Comparison of ENCODE assay signal across 7 cellular contexts in the genomic region with DNA sequence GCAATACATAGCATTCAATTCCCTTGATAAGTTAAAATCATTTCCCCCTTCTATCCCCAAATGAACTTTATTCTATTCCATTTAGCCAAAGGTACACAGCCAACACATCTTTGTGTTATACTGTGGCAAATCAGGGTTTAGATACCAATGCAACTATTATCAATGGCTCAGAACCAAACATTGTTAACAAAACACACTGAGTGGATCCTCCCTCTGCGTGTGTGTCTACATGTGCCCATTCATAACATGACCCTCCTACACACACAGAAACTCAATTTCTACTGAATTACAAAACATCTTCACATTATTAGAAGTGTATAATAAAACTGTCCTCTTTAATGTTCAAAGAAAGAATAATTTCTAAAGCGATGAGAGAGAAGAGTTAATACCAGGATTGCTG. TPM values are rescaled to one million over a fixed set of nuclear protein-coding genes. Genes with fewer than 3 reads are reported as not detected.
DNase-seq lines count a peak whose midpoint lies in the region; ATAC-seq and TF ChIP-seq lines count a peak whose summit lies in the region.

No MANE protein-coding gene starts in this region.

- H3K27ac ChIP-seq in SK-N-SH (ENCODE audit: low read depth in 2 of 2, low read length in 1 of 2) (peak overlapping the region; percentile 54 to 75), skeletal muscle tissue (ENCODE audit: low read depth, low read length) (peak overlapping the region; percentile 87)

- CTCF ChIA-PET in SK-N-SH (lab: Yijun Ruan, JAX): no interaction called here

- H3K27me3 ChIP-seq in H7 (ENCODE audit: control insufficient read depth, insufficient read depth, low read length): peaks cover 7% of the 10 kb centered on the region
- H3K27me3 ChIP-seq in SK-N-SH (ENCODE audit: insufficient read depth): no peaks in the 10 kb centered on the region
- no peaks in the 10 kb centered on the region for H3K27me3 ChIP-seq in skeletal muscle tissue (ENCODE audit: control insufficient read depth in 3 of 3, insufficient read depth in 3 of 3, low read length in 3 of 3)

- no peak for TF ChIP-seq EP300 in SK-N-SH (IDR thresholded peaks at IDR 0.05; ENCODE audit: borderline replicate concordance in 1 of 2, low read depth in 1 of 2, low read length in 1 of 2)

- peaks cover 0 to 4% of the 10 kb centered on the region in 2 experiments; a peak in 2 of 4 replicates for H3K4me1 ChIP-seq in SK-N-SH (ENCODE audit: control insufficient read depth in 1 of 2, insufficient read depth in 2 of 2, low read depth in 1 of 2, low read length in 1 of 2)
- peaks cover 12 to 27% (median 16%) of the 10 kb centered on the region in 3 donors for H3K4me1 ChIP-seq in skeletal muscle tissue (ENCODE audit: control insufficient read depth in 3 of 3, insufficient read depth in 3 of 3, low read length in 3 of 3)

- no peaks in the 10 kb centered on the region for H3K9me2 ChIP-seq in SK-N-SH

- no peaks in the 10 kb centered on the region for H3K36me3 ChIP-seq in H7 (replicated peaks; ENCODE audit: control insufficient read depth, insufficient read depth, low read length)
- no peaks in the 10 kb centered on the region for H3K36me3 ChIP-seq in SK-N-SH (replicated peaks in 1 of 2; ENCODE audit: control insufficient read depth in 1 of 2, insufficient read depth in 2 of 2, low read length in 1 of 2)
- no peaks in the 10 kb centered on the region for H3K36me3 ChIP-seq in skeletal muscle tissue (ENCODE audit: control insufficient read depth in 3 of 3, insufficient read depth in 3 of 3, low read length in 3 of 3)

- TF ChIP-seq RAD21 in SK-N-SH (IDR thresholded peaks at IDR 0.05; ENCODE audit: low read length): no peak

- peaks cover 58% of the 10 kb centered on the region for H3K79me2 ChIP-seq in SK-N-SH (ENCODE audit: insufficient read depth)

- 12% methylated on average over 2 of the region's 2 CpGs for WGBS in SK-N-SH (ENCODE audit: low lambda C conversion rate)

- TF ChIP-seq CTCF in SK-N-SH (IDR thresholded peaks at IDR 0.05): no peak
- no peak for TF ChIP-seq CTCF in fibroblast of villous mesenchyme (IDR thresholded peaks at IDR 0.05; ENCODE audit: insufficient read depth, low read depth, low read length)

- peak overlapping the region; percentile 81 for H3K4me2 ChIP-seq in SK-N-SH

- H3K9me3 ChIP-seq in SK-N-SH (no peaks in the 10 kb centered on the region), skeletal muscle tissue (ENCODE audit: control insufficient read depth in 3 of 3, low read length in 3 of 3) (no peaks in the 10 kb centered on the region)

- DNase-seq in H7 (no peak), SK-N-SH (peak; percentile 17), fibroblast of villous mesenchyme (ENCODE audit: low read depth) (peak; percentile 13), hippocampal formation (lab: John Stamatoyannopoulos, UW) (no peak), mesenteric fat pad (ENCODE audit: low spot score) (no peak)

- H3K4me3 ChIP-seq in H7 (ENCODE audit: insufficient read depth, low read depth, low read length) (peak overlapping the region; percentile 86), SK-N-SH (ENCODE audit: low read depth in 2 of 2, low read length in 1 of 2) (peak overlapping the region; percentile 77 to 85), fibroblast of villous mesenchyme (ENCODE audit: low read depth, low read length) (peak overlapping the region; percentile 83), skeletal muscle tissue (ENCODE audit: low read length in 3 of 3) (peak overlapping the region; percentile 93 to 98 (median 95))

- no peaks in the 10 kb centered on the region for H4K20me1 ChIP-seq in SK-N-SH (ENCODE audit: insufficient read depth)

- POLR2A ChIA-PET in SK-N-SH (lab: Yijun Ruan, JAX): no interaction called here

- H3K9ac ChIP-seq in SK-N-SH (peak overlapping the region; percentile 73), skeletal muscle tissue (ENCODE audit: low read depth in 1 of 3, low read length in 3 of 3) (peak overlapping the region; percentile 79 to 90 (median 86))

- H2AFZ ChIP-seq in SK-N-SH (ENCODE audit: low read depth): peak overlapping the region; percentile 45; the same call in 1 of the 2 replicates

- ATAC-seq in GM21526 (IDR thresholded peaks at IDR 0.05; ENCODE audit: low FRiP score, unreplicated experiment): no peak

- H3F3A ChIP-seq in SK-N-SH (replicated peaks; ENCODE audit: insufficient read depth): peaks cover 7% of the 10 kb centered on the region

TF ChIP-seq in SK-N-SH, 30 proteins besides CTCF, POLR2A, EP300 and RAD21 (continues in another document):
- TF ChIP-seq YY1 (IDR thresholded peaks at IDR 0.05; ENCODE audit: low read depth): no peak
- TF ChIP-seq, protein P1, sequence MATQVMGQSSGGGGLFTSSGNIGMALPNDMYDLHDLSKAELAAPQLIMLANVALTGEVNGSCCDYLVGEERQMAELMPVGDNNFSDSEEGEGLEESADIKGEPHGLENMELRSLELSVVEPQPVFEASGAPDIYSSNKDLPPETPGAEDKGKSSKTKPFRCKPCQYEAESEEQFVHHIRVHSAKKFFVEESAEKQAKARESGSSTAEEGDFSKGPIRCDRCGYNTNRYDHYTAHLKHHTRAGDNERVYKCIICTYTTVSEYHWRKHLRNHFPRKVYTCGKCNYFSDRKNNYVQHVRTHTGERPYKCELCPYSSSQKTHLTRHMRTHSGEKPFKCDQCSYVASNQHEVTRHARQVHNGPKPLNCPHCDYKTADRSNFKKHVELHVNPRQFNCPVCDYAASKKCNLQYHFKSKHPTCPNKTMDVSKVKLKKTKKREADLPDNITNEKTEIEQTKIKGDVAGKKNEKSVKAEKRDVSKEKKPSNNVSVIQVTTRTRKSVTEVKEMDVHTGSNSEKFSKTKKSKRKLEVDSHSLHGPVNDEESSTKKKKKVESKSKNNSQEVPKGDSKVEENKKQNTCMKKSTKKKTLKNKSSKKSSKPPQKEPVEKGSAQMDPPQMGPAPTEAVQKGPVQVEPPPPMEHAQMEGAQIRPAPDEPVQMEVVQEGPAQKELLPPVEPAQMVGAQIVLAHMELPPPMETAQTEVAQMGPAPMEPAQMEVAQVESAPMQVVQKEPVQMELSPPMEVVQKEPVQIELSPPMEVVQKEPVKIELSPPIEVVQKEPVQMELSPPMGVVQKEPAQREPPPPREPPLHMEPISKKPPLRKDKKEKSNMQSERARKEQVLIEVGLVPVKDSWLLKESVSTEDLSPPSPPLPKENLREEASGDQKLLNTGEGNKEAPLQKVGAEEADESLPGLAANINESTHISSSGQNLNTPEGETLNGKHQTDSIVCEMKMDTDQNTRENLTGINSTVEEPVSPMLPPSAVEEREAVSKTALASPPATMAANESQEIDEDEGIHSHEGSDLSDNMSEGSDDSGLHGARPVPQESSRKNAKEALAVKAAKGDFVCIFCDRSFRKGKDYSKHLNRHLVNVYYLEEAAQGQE (IDR thresholded peaks at IDR 0.05; ENCODE audit: low read depth, low read length): no peak
- TF ChIP-seq ELF1 (IDR thresholded peaks at IDR 0.05): no peak
- TF ChIP-seq, protein P2, sequence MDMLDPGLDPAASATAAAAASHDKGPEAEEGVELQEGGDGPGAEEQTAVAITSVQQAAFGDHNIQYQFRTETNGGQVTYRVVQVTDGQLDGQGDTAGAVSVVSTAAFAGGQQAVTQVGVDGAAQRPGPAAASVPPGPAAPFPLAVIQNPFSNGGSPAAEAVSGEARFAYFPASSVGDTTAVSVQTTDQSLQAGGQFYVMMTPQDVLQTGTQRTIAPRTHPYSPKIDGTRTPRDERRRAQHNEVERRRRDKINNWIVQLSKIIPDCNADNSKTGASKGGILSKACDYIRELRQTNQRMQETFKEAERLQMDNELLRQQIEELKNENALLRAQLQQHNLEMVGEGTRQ (IDR thresholded peaks at IDR 0.05; ENCODE audit: borderline replicate concordance, low read depth, low read length): no peak
- TF ChIP-seq, protein P3, sequence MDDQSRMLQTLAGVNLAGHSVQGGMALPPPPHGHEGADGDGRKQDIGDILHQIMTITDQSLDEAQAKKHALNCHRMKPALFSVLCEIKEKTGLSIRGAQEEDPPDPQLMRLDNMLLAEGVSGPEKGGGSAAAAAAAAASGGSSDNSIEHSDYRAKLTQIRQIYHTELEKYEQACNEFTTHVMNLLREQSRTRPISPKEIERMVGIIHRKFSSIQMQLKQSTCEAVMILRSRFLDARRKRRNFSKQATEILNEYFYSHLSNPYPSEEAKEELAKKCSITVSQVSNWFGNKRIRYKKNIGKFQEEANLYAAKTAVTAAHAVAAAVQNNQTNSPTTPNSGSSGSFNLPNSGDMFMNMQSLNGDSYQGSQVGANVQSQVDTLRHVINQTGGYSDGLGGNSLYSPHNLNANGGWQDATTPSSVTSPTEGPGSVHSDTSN (IDR thresholded peaks at IDR 0.05): no peak
- TF ChIP-seq EZH2phosphoT487 (IDR thresholded peaks at IDR 0.05; ENCODE audit: borderline replicate concordance, low read depth): no peak
- TF ChIP-seq, protein P4, sequence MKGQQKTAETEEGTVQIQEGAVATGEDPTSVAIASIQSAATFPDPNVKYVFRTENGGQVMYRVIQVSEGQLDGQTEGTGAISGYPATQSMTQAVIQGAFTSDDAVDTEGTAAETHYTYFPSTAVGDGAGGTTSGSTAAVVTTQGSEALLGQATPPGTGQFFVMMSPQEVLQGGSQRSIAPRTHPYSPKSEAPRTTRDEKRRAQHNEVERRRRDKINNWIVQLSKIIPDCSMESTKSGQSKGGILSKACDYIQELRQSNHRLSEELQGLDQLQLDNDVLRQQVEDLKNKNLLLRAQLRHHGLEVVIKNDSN (IDR thresholded peaks at IDR 0.05; ENCODE audit: borderline replicate concordance, low read depth): no peak
- TF ChIP-seq POLR2AphosphoS5 (IDR thresholded peaks at IDR 0.05; ENCODE audit: low read depth, low read length): no peak
- no peak for TF ChIP-seq TAF1 (IDR thresholded peaks at IDR 0.05; ENCODE audit: borderline replicate concordance, low read depth, low read length)
- TF ChIP-seq RCOR1 (IDR thresholded peaks at IDR 0.05; ENCODE audit: low read length): no peak
- TF ChIP-seq NFIC (IDR thresholded peaks at IDR 0.05; ENCODE audit: borderline replicate concordance): no peak
- TF ChIP-seq CHD2 (IDR thresholded peaks at IDR 0.05; ENCODE audit: low read length, partially characterized antibody): no peak
- TF ChIP-seq, protein P5, sequence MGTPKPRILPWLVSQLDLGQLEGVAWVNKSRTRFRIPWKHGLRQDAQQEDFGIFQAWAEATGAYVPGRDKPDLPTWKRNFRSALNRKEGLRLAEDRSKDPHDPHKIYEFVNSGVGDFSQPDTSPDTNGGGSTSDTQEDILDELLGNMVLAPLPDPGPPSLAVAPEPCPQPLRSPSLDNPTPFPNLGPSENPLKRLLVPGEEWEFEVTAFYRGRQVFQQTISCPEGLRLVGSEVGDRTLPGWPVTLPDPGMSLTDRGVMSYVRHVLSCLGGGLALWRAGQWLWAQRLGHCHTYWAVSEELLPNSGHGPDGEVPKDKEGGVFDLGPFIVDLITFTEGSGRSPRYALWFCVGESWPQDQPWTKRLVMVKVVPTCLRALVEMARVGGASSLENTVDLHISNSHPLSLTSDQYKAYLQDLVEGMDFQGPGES (IDR thresholded peaks at IDR 0.05; ENCODE audit: low read depth, low read length): no peak

RNA-seq across cellular contexts. Expression of a gene that starts 1.3 kb away (rescaled TPM):
- 4.2 and 6.5 TPM in 2 replicates for total RNA-seq in H7 (2014; rRNA removed; shearing (Covaris generic))
- polyA plus RNA-seq in SK-N-SH (2012; rRNA removed): 4.5 and 6.4 TPM in 2 replicates
- 4.7 and 4.9 TPM in 2 replicates for polyA plus RNA-seq in SK-N-SH (2012; cell fraction: cytosol; rRNA removed)
- 8.9 and 13.9 TPM in 2 replicates for polyA plus RNA-seq in SK-N-SH (2012; cell fraction: nucleus; rRNA removed)
- total RNA-seq in fibroblast of villous mesenchyme (10.0 and 17.3 TPM in 2 replicates), skeletal muscle tissue (8.4 TPM), mesenteric fat pad (15.7 TPM)

Comparison
In these comparisons a context has a peak if more than half of its experiments do, and no peak if none do; other contexts are left out.
1. DNase-seq: peak in SK-N-SH (single experiment) and fibroblast of villous mesenchyme (single experiment); none in H7 (single experiment), hippocampal formation (0 of 2) and mesenteric fat pad (single experiment).
2. Peak in every context shown above with its lines, with median percentiles within 50 percentile points of each other: H3K4me3 ChIP-seq.